11 cellular contexts compared by ENCODE assay signal in the genomic region with DNA sequence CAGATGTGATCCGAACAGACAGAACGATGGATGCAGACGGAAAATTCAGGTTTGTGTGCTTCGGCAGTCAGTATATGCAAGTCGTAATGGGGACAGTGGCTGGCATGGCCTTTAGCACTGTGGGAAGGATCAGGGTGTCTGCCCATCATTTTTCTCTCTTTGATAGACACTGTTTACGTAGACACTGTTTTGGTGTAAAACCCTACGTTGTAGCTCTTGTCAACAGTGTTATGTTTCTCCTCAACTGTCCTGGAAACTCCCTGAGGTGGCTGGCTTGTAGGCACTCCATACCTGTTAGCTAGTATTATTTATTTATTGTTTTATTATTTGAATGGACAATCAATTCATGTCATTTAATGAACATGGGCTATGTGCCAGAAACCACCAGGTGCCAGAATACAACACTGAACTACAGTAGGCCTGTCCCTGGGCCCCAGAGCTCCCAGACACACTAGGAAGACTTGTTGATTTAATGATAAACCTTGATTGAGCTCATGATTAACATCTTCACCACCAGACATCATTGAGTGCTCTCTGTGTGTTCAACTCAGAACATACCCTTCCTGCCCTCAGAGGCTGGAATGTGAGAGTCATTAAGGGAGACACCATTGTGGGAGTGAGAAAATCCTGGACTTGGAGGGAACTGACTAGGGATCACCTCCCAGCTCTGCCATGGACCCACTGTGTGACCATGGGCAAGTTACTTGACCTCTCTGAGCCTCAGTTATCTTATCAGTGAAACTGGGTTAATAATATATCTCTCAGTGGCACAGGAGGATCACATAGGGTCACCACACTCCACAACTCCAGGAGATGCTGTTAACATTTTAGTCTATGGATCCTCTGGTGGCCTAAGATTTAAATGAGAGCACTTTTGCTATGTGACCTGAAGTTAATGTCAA. TPM values are rescaled to one million over a fixed set of nuclear protein-coding genes. Genes with fewer than 3 reads are reported as not detected.
A peak's percentile ranks its signal among the peaks of the same experiment; 100 is the strongest.
DNase-seq lines count a peak whose midpoint lies in the region; ATAC-seq, FAIRE-seq and TF ChIP-seq lines count a peak whose summit lies in the region.
"Had no signal": no experiment of that assay in that cellular context is flagged by ENCODE, and none has a peak within 500 bp of the region (broad histone marks: within the 10 kb centered on the region; RNA-seq: fewer than 3 reads in every experiment).

No MANE protein-coding gene starts in this region.

- ATAC-seq in activated CD8-positive, alpha-beta T cell treated with anti-CD3 and anti-CD28 coated beads for 36 hours, result no peak
- no peak for ATAC-seq in HG03108 (IDR thresholded peaks at IDR 0.05; ENCODE audit: unreplicated experiment)

- peak; percentile 46 for FAIRE-seq in GM12892 (lab: Jason Lieb, UNC)
- FAIRE-seq: endometrium had no signal

- POLR2A ChIA-PET in activated CD8-positive, alpha-beta T cell treated with anti-CD3 and anti-CD28 coated beads for 36 hours (lab: Charles Lee), result interaction anchor here (0.8 to 36.6 kb wide), 7 partner anchors 12 to 96 kb away, joined by 3 to 1641 read pairs (median 12); a partner anchor contains a TSS

- no peak overlapping the region for H3K4me2 ChIP-seq in mesenchymal stem cell (ENCODE audit: low read length, poor library complexity, severe bottlenecking)

- H3K9me3 ChIP-seq in mesenchymal stem cell (ENCODE audit: control insufficient read depth, low read length) (no peaks in the 10 kb centered on the region), vagina (no peaks in the 10 kb centered on the region)

- intact Hi-C loops in activated CD8-positive, alpha-beta T cell treated with anti-CD3 and anti-CD28 coated beads for 36 hours (cut with micrococcal nuclease), result no loop called here
- intact Hi-C loops in vagina (cut with DNase I), result no loop called here

- DNase-seq in ACHN (peak; percentile 36), GM12892 (ENCODE audit: insufficient read length) (no peak), mesenchymal stem cell (peak; percentile 19), SK-N-DZ (ENCODE audit: low spot score) (no peak), LoVo (ENCODE audit: low spot score) (no peak), vagina (ENCODE audit: extremely low spot score in 2 of 2) (no peak)
- no peak for DNase-seq in activated CD8-positive, alpha-beta T cell treated with anti-CD3 and anti-CD28 coated beads for 36 hours
- DNase-seq: stimulated activated CD4-positive, alpha-beta T cell treated with anti-CD3 and anti-CD28 coated beads, Interleukin-15, amount 100 ng/mL, for 24 hours; T1000 had no signal

- H2BK120ac ChIP-seq in mesenchymal stem cell (ENCODE audit: low read depth, low read length), result no peak overlapping the region

- peaks cover 6% of the 10 kb centered on the region for H3K36me3 Mint-ChIP-seq in activated CD8-positive, alpha-beta T cell treated with anti-CD3 and anti-CD28 coated beads for 36 hours (ENCODE audit: low read depth)

- H4K91ac ChIP-seq in mesenchymal stem cell (ENCODE audit: low read length), result peak overlapping the region; percentile 90

- no peak for TF ChIP-seq CTCF in activated CD8-positive, alpha-beta T cell treated with anti-CD3 and anti-CD28 coated beads for 36 hours (IDR thresholded peaks at IDR 0.05)
- TF ChIP-seq CTCF in vagina (IDR thresholded peaks at IDR 0.05), result no peak

- H3K9me3 Mint-ChIP-seq in activated CD8-positive, alpha-beta T cell treated with anti-CD3 and anti-CD28 coated beads for 36 hours, result no peaks in the 10 kb centered on the region

- peak overlapping the region; percentile 76 to 79 for H3K18ac ChIP-seq in mesenchymal stem cell (ENCODE audit: low read depth in 1 of 2, low read length in 2 of 2)

- peaks cover 0 to 4% of the 10 kb centered on the region in 2 experiments for H3K36me3 ChIP-seq in mesenchymal stem cell (ENCODE audit: control insufficient read depth in 1 of 2, insufficient read depth in 2 of 2, low read depth in 1 of 2, low read length in 2 of 2)
- no peaks in the 10 kb centered on the region for H3K36me3 ChIP-seq in vagina

- H2BK15ac ChIP-seq in mesenchymal stem cell (ENCODE audit: low read depth, poor library complexity, severe bottlenecking), result no peak overlapping the region

- TF ChIP-seq POLR2A in GM12892 (IDR thresholded peaks at IDR 0.05; ENCODE audit: low read depth, low read length) (no peak), vagina (IDR thresholded peaks at IDR 0.05) (no peak)

- in situ Hi-C loops in ACHN (cut with HindIII; ENCODE audit: low pct_ligation_motif_present, low pct_unique_long_range_greater_than_20kb, low sequenced_read_pairs), result no loop called here

- WGBS in mesenchymal stem cell, result 91% methylated on average over 7 of the region's 7 CpGs

- H3K14ac ChIP-seq in mesenchymal stem cell (ENCODE audit: low read length in 2 of 2), result no peak overlapping the region

- H4K8ac ChIP-seq in mesenchymal stem cell (ENCODE audit: low read length), result peak overlapping the region; percentile 59

- peak overlapping the region; percentile 50 for H3K27ac Mint-ChIP-seq in activated CD8-positive, alpha-beta T cell treated with anti-CD3 and anti-CD28 coated beads for 36 hours

- peak overlapping the region; percentile 89 for H2AK5ac ChIP-seq in mesenchymal stem cell (ENCODE audit: low read length, severe bottlenecking)

- H3K79me1 ChIP-seq in mesenchymal stem cell (replicated peaks; ENCODE audit: low read length, poor library complexity, severe bottlenecking), result peaks cover 6% of the 10 kb centered on the region

- H3K4me1 Mint-ChIP-seq in activated CD8-positive, alpha-beta T cell treated with anti-CD3 and anti-CD28 coated beads for 36 hours (ENCODE audit: low read depth), result peaks cover 76% of the 10 kb centered on the region

- H3K4ac ChIP-seq in mesenchymal stem cell (ENCODE audit: low read depth in 1 of 2, low read length in 2 of 2), result peak overlapping the region in 1 of 2 experiments; percentile 83

- no peaks in the 10 kb centered on the region for H3K27me3 Mint-ChIP-seq in activated CD8-positive, alpha-beta T cell treated with anti-CD3 and anti-CD28 coated beads for 36 hours

- no peak overlapping the region for H2BK5ac ChIP-seq in mesenchymal stem cell (ENCODE audit: low read depth, low read length, poor library complexity, severe bottlenecking)

- no peak overlapping the region for H2AFZ ChIP-seq in mesenchymal stem cell (ENCODE audit: low read depth, low read length)

- CTCF ChIA-PET in activated CD8-positive, alpha-beta T cell treated with anti-CD3 and anti-CD28 coated beads for 36 hours (lab: Charles Lee), result interaction anchor here (0.6 to 4.2 kb wide), 11 partner anchors 9 to 81 kb away, joined by 3 to 24 read pairs (median 5); no protein-coding TSS in a partner anchor

- peak overlapping the region; percentile 65 for H3K27ac ChIP-seq in mesenchymal stem cell (ENCODE audit: low read length, poor library complexity, severe bottlenecking)
- no peak overlapping the region for H3K27ac ChIP-seq in vagina

- no peak overlapping the region for H3K9ac ChIP-seq in mesenchymal stem cell (ENCODE audit: low read length)

- peak overlapping the region; percentile 90 to 95 for H2BK12ac ChIP-seq in mesenchymal stem cell (ENCODE audit: low read length in 2 of 2)

- H3K23ac ChIP-seq in mesenchymal stem cell (ENCODE audit: low read length in 2 of 2), result no peak overlapping the region

- peaks cover 45% of the 10 kb centered on the region for H3K4me1 ChIP-seq in mesenchymal stem cell (ENCODE audit: control insufficient read depth, insufficient read depth, low read depth, low read length)
- peaks cover 50% of the 10 kb centered on the region for H3K4me1 ChIP-seq in vagina

- H3K4me3 Mint-ChIP-seq in activated CD8-positive, alpha-beta T cell treated with anti-CD3 and anti-CD28 coated beads for 36 hours, result no peak overlapping the region

- H3K4me3 ChIP-seq in mesenchymal stem cell (ENCODE audit: insufficient read depth in 1 of 2, low read depth in 1 of 2, low read length in 2 of 2) (no peak overlapping the region), vagina (no peak overlapping the region)

- H3K27me3 ChIP-seq in mesenchymal stem cell (ENCODE audit: control insufficient read depth in 1 of 2, insufficient read depth in 1 of 2, low read length in 2 of 2), result no peaks in the 10 kb centered on the region
- H3K27me3 ChIP-seq in vagina, result no peaks in the 10 kb centered on the region

RNA-seq across cellular contexts. Expression of a gene that starts 19.3 kb away (rescaled TPM):
- polyA plus RNA-seq in GM12892 (2012; ENCODE audit: missing spikeins), result 29.9 TPM
- total RNA-seq in activated CD8-positive, alpha-beta T cell treated with anti-CD3 and anti-CD28 coated beads for 36 hours, result 100 to 1,000 TPM; 121 to 128 TPM
- polyA plus RNA-seq in mesenchymal stem cell (2013, experiment 1 of 2), result 33.6 TPM
- polyA plus RNA-seq in mesenchymal stem cell (2013, experiment 2 of 2), result 35.8 TPM
- polyA plus RNA-seq in SK-N-DZ (2014; cell fraction: cytosol; rRNA removed), result 1.4 and 1.5 TPM in 2 replicates
- polyA plus RNA-seq in SK-N-DZ (2014; cell fraction: nucleus; rRNA removed), result 0.74 and 1.9 TPM in 2 replicates
- total RNA-seq in vagina, result 49.8 TPM

Comparison
In these comparisons a context has a peak if more than half of its experiments do, and no peak if none do; other contexts are left out.
1. DNase-seq: peak in ACHN (single experiment) and mesenchymal stem cell (single experiment); none in GM12892 (single experiment), activated CD8-positive, alpha-beta T cell treated with anti-CD3 and anti-CD28 coated beads for 36 hours (single experiment), SK-N-DZ (single experiment), LoVo (single experiment) and vagina (0 of 2).